Comparison of ENCODE assay signal across 30 cellular contexts in genomic region chr5:138129347-138129746, GRCh38. TPM values are rescaled to one million over a fixed set of nuclear protein-coding genes. Genes with fewer than 3 reads are reported as not detected.
"Had no signal": no experiment of that assay in that cellular context is flagged by ENCODE, and none has a peak within 500 bp of the region (broad histone marks: within the 10 kb centered on the region; RNA-seq: fewer than 3 reads in every experiment).

No MANE protein-coding gene starts in this region.

- H3K9me3 Mint-ChIP-seq: effector memory CD8-positive, alpha-beta T cell; endodermal cell; naive thymus-derived CD4-positive, alpha-beta T cell had no signal

- H3K4me3 Mint-ChIP-seq: effector memory CD8-positive, alpha-beta T cell; endodermal cell; naive thymus-derived CD4-positive, alpha-beta T cell had no signal

- H3K27ac Mint-ChIP-seq: effector memory CD8-positive, alpha-beta T cell; endodermal cell; naive thymus-derived CD4-positive, alpha-beta T cell had no signal

- H3K27ac ChIP-seq: coronary artery, dorsolateral prefrontal cortex, epithelial cell of prostate, esophagus squamous epithelium, gastrocnemius medialis, heart right ventricle, left lung, lower lobe of right lung had no signal

- DNase-seq: dermis blood vessel endothelial cell; dorsolateral prefrontal cortex; effector CD4-positive, alpha-beta T cell; effector memory CD8-positive, alpha-beta T cell; endodermal cell; esophagus squamous epithelium; foreskin fibroblast; foreskin melanocyte; gastrocnemius medialis; glutamatergic neuron; head of caudate nucleus; heart right ventricle; hippocampal formation; left cardiac atrium; left lung; left ventricle myocardium superior; lower lobe of right lung; mesenchymal stem cell; midbrain; naive thymus-derived CD4-positive, alpha-beta T cell had no signal

- H3K36me3 Mint-ChIP-seq: naive thymus-derived CD4-positive, alpha-beta T cell had no signal

RNA-seq across cellular contexts. Expression of gene NME5, which starts 9.9 kb away (rescaled TPM):
- total RNA-seq: mononuclear cell; naive thymus-derived CD4-positive, alpha-beta T cell had no signal

RNA-seq across cellular contexts. Expression of gene WNT8A, which starts 45.5 kb away (rescaled TPM):
- total RNA-seq: dermis blood vessel endothelial cell; esophagus mucosa; esophagus squamous epithelium; glomerular endothelial cell; heart right ventricle; kidney epithelial cell; left cardiac atrium; left lung; left ventricle myocardium superior; lower leg skin; lower lobe of right lung; lung microvascular endothelial cell; mesenteric fat pad; mononuclear cell; mucosa of gallbladder; naive thymus-derived CD4-positive, alpha-beta T cell had no signal

RNA-seq across cellular contexts. Expression of gene KIF20A, which starts 49.6 kb away (rescaled TPM):
- total RNA-seq: mesenteric fat pad had no signal
